Comparison of ENCODE assay signal across 2 cellular contexts in the genomic region with DNA sequence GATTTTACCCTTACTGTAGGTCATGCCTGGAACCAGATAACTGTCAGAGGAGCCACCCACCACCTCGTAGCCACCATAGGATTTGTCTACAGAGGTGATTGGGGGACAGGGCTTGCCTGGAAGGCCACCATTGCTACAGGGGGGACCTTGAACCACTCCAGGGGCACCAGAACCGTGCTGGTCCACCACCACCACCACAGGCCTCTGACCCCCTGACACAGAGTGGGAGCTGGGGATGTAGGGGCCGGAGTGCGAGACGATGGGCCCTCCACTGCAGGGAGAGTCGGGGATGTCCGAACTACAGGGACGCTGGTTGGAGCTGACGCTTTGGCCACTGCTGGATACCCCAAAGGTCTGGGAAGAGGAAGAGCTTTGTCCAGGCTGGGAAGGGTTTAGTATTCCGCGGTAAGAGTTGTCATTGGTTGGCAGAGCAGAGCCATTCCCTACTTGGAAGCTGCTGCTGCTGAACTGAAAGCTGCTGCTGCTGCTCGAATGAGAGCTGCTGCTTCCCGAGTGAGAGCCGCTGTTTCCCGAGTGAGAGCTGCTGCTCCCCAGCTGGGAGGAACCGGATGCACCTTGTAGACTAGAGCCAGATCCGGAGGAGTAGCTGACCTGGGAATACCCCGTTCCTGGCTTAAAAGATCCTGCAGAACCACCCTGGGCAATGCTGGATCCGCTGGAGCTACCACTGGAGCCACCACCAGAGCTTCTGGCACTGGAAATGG.
A peak's percentile ranks its signal among the peaks of the same experiment; 100 is the strongest.
TF ChIP-seq lines count a peak whose summit lies in the region.

No MANE protein-coding gene starts in this region.

TF ChIP-seq in HEK293, 187 proteins besides CTCF, POLR2A, EP300 and RAD21:
- TF ChIP-seq, protein P1, sequence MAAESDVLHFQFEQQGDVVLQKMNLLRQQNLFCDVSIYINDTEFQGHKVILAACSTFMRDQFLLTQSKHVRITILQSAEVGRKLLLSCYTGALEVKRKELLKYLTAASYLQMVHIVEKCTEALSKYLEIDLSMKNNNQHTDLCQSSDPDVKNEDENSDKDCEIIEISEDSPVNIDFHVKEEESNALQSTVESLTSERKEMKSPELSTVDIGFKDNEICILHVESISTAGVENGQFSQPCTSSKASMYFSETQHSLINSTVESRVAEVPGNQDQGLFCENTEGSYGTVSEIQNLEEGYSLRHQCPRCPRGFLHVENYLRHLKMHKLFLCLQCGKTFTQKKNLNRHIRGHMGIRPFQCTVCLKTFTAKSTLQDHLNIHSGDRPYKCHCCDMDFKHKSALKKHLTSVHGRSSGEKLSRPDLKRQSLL (tag by site-specific recombination; IDR thresholded peaks at IDR 0.05) = 0 out of 2 replicates have a peak, but pooled peaks have one; percentile 25
- TF ChIP-seq ZNF10 (tag by site-specific recombination; IDR thresholded peaks at IDR 0.05) = no peak
- no peak for TF ChIP-seq ZNF658 (tag by site-specific recombination; IDR thresholded peaks at IDR 0.05)
- TF ChIP-seq, protein P2, sequence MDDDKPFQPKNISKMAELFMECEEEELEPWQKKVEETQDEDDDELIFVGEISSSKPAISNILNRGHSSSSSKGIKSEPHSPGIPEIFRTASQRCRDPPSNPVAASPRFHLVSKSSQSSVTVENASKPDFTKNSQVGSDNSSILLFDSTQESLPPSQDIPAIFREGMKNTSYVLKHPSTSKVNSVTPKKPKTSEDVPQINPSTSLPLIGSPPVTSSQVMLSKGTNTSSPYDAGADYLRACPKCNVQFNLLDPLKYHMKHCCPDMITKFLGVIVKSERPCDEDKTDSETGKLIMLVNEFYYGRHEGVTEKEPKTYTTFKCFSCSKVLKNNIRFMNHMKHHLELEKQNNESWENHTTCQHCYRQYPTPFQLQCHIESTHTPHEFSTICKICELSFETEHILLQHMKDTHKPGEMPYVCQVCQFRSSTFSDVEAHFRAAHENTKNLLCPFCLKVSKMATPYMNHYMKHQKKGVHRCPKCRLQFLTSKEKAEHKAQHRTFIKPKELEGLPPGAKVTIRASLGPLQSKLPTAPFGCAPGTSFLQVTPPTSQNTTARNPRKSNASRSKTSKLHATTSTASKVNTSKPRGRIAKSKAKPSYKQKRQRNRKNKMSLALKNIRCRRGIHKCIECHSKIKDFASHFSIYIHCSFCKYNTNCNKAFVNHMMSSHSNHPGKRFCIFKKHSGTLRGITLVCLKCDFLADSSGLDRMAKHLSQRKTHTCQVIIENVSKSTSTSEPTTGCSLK (tag by site-specific recombination; IDR thresholded peaks at IDR 0.05) = no peak
- TF ChIP-seq ZNF23 (tag by site-specific recombination; IDR thresholded peaks at IDR 0.05; ENCODE audit: borderline replicate concordance) = no peak
- TF ChIP-seq ZNF416 (tag by site-specific recombination; IDR thresholded peaks at IDR 0.05) = no peak
- TF ChIP-seq ZNF324 (tag by site-specific recombination; IDR thresholded peaks at IDR 0.05) = no peak
- peak; percentile 66 for TF ChIP-seq OSR2 (tag by site-specific recombination; IDR thresholded peaks at IDR 0.05)
- no peak for TF ChIP-seq ZNF223 (tag by site-specific recombination; IDR thresholded peaks at IDR 0.05)

TF ChIP-seq in endothelial cell of umbilical vein, 7 proteins besides CTCF, POLR2A, EP300 and RAD21:
- TF ChIP-seq EZH2 (IDR thresholded peaks at IDR 0.05; ENCODE audit: borderline replicate concordance, low read depth, low read length, severe bottlenecking) (no peak), FOS (IDR thresholded peaks at IDR 0.05; ENCODE audit: borderline replicate concordance, insufficient read depth, low read length) (no peak), POLR2AphosphoS5 (IDR thresholded peaks at IDR 0.05; ENCODE audit: insufficient read depth, low read depth, low read length) (no peak), JUN (IDR thresholded peaks at IDR 0.05; ENCODE audit: borderline replicate concordance, insufficient read depth, insufficient read length, low read depth) (no peak), MYC (IDR thresholded peaks at IDR 0.05; ENCODE audit: low read depth, low read length) (no peak), GATA2 (IDR thresholded peaks at IDR 0.05; ENCODE audit: insufficient read depth, insufficient read length, low read depth, low read length) (no peak)
- TF ChIP-seq, protein P3, sequence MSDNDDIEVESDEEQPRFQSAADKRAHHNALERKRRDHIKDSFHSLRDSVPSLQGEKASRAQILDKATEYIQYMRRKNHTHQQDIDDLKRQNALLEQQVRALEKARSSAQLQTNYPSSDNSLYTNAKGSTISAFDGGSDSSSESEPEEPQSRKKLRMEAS (IDR thresholded peaks at IDR 0.05; ENCODE audit: insufficient read depth, insufficient read length) = no peak
